8 cellular contexts compared by ENCODE assay signal in the genomic region with DNA sequence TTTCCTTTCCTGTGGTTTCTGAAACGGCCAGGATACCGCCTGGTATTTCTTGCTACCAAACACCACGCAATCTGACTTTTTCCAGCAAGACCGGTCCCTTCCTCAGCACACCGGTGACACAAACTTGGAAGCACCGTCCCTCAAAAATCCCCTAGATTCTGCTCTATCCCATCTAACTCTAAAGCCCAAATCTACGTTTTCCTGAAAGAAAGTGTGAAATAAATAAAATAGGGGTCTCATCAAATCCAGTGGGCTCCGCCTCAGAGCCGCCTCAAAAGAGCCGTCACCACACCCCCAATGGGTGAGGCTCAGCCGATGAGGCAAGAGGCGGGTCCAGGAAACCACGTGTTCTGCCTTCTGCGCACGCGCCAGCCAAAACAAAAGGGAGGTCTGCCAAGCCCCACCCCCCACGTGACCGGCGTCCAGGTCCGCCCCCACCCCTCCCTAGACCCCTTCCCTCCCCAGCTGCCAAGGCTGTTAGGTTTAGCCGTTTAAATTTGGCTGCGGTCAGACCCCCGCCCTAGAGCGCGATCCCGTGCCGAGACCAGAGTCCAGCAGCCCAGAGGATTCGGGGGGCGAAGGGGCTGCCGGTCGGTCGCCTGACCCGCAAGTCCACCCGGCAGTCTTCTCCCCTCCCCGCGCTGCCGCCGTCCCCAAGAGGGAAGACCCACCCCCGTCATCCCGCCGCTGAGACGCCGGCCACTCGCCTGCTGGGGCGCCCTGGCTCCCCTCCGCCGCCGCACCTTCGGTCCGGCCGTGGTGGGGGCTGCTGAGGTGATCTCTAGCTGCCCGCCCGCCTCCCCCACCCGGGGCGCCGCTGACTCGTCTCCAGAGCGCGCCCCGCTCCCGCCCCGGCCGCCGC. TPM values are rescaled to one million over a fixed set of nuclear protein-coding genes. Genes with fewer than 3 reads are reported as not detected.
DNase-seq lines count a peak whose midpoint lies in the region; ATAC-seq and TF ChIP-seq lines count a peak whose summit lies in the region.

No MANE protein-coding gene starts in this region.

- peaks cover 20% of the 10 kb centered on the region for H3K36me3 Mint-ChIP-seq in CD4-positive, alpha-beta T cell (ENCODE audit: low read depth)
- no peaks in the 10 kb centered on the region for H3K36me3 Mint-ChIP-seq in activated CD8-positive, alpha-beta T cell treated with anti-CD3 and anti-CD28 coated beads for 36 hours (ENCODE audit: low read depth)

- no peak for TF ChIP-seq CTCF in CD4-positive, alpha-beta T cell (IDR thresholded peaks at IDR 0.05)
- no peak for TF ChIP-seq CTCF in activated CD8-positive, alpha-beta T cell treated with anti-CD3 and anti-CD28 coated beads for 36 hours (IDR thresholded peaks at IDR 0.05)
- TF ChIP-seq CTCF in lower leg skin (IDR thresholded peaks at IDR 0.05) = no peak

- WGBS in lower leg skin, 2 donors = 0 to 1% methylated on average over 18 to 20 of the region's 64 CpGs

- no peaks in the 10 kb centered on the region for H3K36me3 ChIP-seq in duodenal mucosa (ENCODE audit: control insufficient read depth in 1 of 2, insufficient read depth in 2 of 2, low read length in 2 of 2)

- no peaks in the 10 kb centered on the region for H3K27me3 ChIP-seq in CD4-positive, alpha-beta T cell (ENCODE audit: control insufficient read depth, insufficient read depth, low read length)
- no peaks in the 10 kb centered on the region for H3K27me3 ChIP-seq in duodenal mucosa (ENCODE audit: control insufficient read depth in 1 of 2, insufficient read depth in 2 of 2, low read length in 2 of 2)

- H3K4me1 Mint-ChIP-seq in CD4-positive, alpha-beta T cell (ENCODE audit: low read depth) = peaks cover 42% of the 10 kb centered on the region
- H3K4me1 Mint-ChIP-seq in activated CD8-positive, alpha-beta T cell treated with anti-CD3 and anti-CD28 coated beads for 36 hours (ENCODE audit: low read depth) = peaks cover 28% of the 10 kb centered on the region

- peak overlapping the region; percentile 84 for H3K27ac ChIP-seq in CD4-positive, alpha-beta T cell (ENCODE audit: low read depth, low read length)
- H3K27ac ChIP-seq in duodenal mucosa (ENCODE audit: low read depth, low read length) = peak overlapping the region; percentile 100

- peak overlapping the region; percentile 94 to 98 for H3K9ac ChIP-seq in duodenal mucosa (ENCODE audit: low read depth in 1 of 2, low read length in 2 of 2)

- peak; percentile 71 for ATAC-seq in CD4-positive, alpha-beta T cell (ENCODE audit: poor library complexity)
- peak; percentile 74 for ATAC-seq in GM19455 (IDR thresholded peaks at IDR 0.05; ENCODE audit: unreplicated experiment)
- peak; percentile 80 for ATAC-seq in activated CD8-positive, alpha-beta T cell treated with anti-CD3 and anti-CD28 coated beads for 36 hours

- H3K4me3 ChIP-seq in duodenal mucosa (ENCODE audit: low read depth in 1 of 2, low read length in 2 of 2) (peak overlapping the region; percentile 88 to 92), lower leg skin (ENCODE audit: low read depth, poor library complexity, severe bottlenecking) (peak overlapping the region; percentile 89)

- H3K4me3 Mint-ChIP-seq in CD4-positive, alpha-beta T cell = peak overlapping the region; percentile 97
- peak overlapping the region; percentile 87 for H3K4me3 Mint-ChIP-seq in activated CD8-positive, alpha-beta T cell treated with anti-CD3 and anti-CD28 coated beads for 36 hours

- peak in 1 of 2 donors; percentile 62 for TF ChIP-seq POLR2A in lower leg skin (IDR thresholded peaks at IDR 0.05)

- no peaks in the 10 kb centered on the region for H3K9me3 Mint-ChIP-seq in CD4-positive, alpha-beta T cell
- H3K9me3 Mint-ChIP-seq in activated CD8-positive, alpha-beta T cell treated with anti-CD3 and anti-CD28 coated beads for 36 hours = no peaks in the 10 kb centered on the region

- no peaks in the 10 kb centered on the region for H3K27me3 Mint-ChIP-seq in CD4-positive, alpha-beta T cell
- peaks cover 2% of the 10 kb centered on the region for H3K27me3 Mint-ChIP-seq in activated CD8-positive, alpha-beta T cell treated with anti-CD3 and anti-CD28 coated beads for 36 hours

- DNase-seq in CD4-positive, alpha-beta T cell = peak; percentile 94 to 97 (median 96)
- DNase-seq in HK-2 (ENCODE audit: unreplicated experiment) = peak; percentile 98
- peak; percentile 93 for DNase-seq in NCI-H82 treated with DMSO at 0.1 percent for 48 hours (lab: John Stamatoyannopoulos, UW; ENCODE audit: unreplicated experiment)
- DNase-seq in activated CD8-positive, alpha-beta T cell treated with anti-CD3 and anti-CD28 coated beads for 36 hours = peak; percentile 98
- DNase-seq in lower leg skin (ENCODE audit: low spot score in 2 of 2) = peak; percentile 95 to 100
- peak; percentile 95 to 98 for DNase-seq in stimulated activated CD4-positive, alpha-beta T cell treated with anti-CD3 and anti-CD28 coated beads, Interleukin-4, amount 100 ng/mL, for 4 hours

- CTCF ChIA-PET in CD4-positive, alpha-beta T cell (lab: Charles Lee) = no interaction called here
- CTCF ChIA-PET in activated CD8-positive, alpha-beta T cell treated with anti-CD3 and anti-CD28 coated beads for 36 hours (lab: Charles Lee) = interaction anchor here (2.3 kb wide), 1 partner anchor 24 kb away, joined by 6 read pairs; no protein-coding TSS in a partner anchor

- intact Hi-C loops in CD4-positive, alpha-beta T cell (cut with DNase I, micrococcal nuclease) = loop anchor here (1.0 to 10.0 kb wide), 3 partner anchors 168 to 1903 kb away; a partner anchor contains a TSS
- intact Hi-C loops in activated CD8-positive, alpha-beta T cell treated with anti-CD3 and anti-CD28 coated beads for 36 hours (cut with micrococcal nuclease) = loop anchor here (5.0 kb wide), 1 partner anchor 168 kb away; a partner anchor contains a TSS
- intact Hi-C loops in lower leg skin (cut with DNase I; ENCODE audit: low total_unique reads) = no loop called here

- H3K4me1 ChIP-seq in duodenal mucosa (ENCODE audit: control insufficient read depth in 1 of 2, insufficient read depth in 2 of 2, low read length in 2 of 2) = peaks cover 2 to 22% of the 10 kb centered on the region in 2 donors

- POLR2A ChIA-PET in CD4-positive, alpha-beta T cell (lab: Charles Lee) = interaction anchor here (0.9 to 2.6 kb wide), 5 partner anchors 9 to 166 kb away, joined by 3 to 17 read pairs (median 4); no protein-coding TSS in a partner anchor
- POLR2A ChIA-PET in activated CD8-positive, alpha-beta T cell treated with anti-CD3 and anti-CD28 coated beads for 36 hours (lab: Charles Lee) = no interaction called here

- no peaks in the 10 kb centered on the region for H3K9me3 ChIP-seq in CD4-positive, alpha-beta T cell (ENCODE audit: control insufficient read depth, low read length)
- H3K9me3 ChIP-seq in duodenal mucosa (ENCODE audit: control insufficient read depth in 1 of 2, low read length in 2 of 2) = no peaks in the 10 kb centered on the region

- peak overlapping the region; percentile 95 for H3K27ac Mint-ChIP-seq in CD4-positive, alpha-beta T cell
- peak overlapping the region; percentile 96 for H3K27ac Mint-ChIP-seq in activated CD8-positive, alpha-beta T cell treated with anti-CD3 and anti-CD28 coated beads for 36 hours

RNA-seq across cellular contexts. Expression of a gene that starts 0.5 kb away (rescaled TPM):
- total RNA-seq in CD4-positive, alpha-beta T cell = 1 to 10 TPM; 6.7 to 7.0 TPM
- 1 to 10 TPM; 4.8 to 5.4 TPM for total RNA-seq in activated CD8-positive, alpha-beta T cell treated with anti-CD3 and anti-CD28 coated beads for 36 hours
- 10 to 100 TPM; 20.6 to 36.0 (median 27.7) TPM for total RNA-seq in lower leg skin

RNA-seq across cellular contexts. Expression of a gene that starts 54.6 kb away (rescaled TPM):
- total RNA-seq in CD4-positive, alpha-beta T cell = not detected
- total RNA-seq in activated CD8-positive, alpha-beta T cell treated with anti-CD3 and anti-CD28 coated beads for 36 hours = not detected
- 1 to 10 TPM; 2.5 to 6.5 (median 3.5) TPM for total RNA-seq in lower leg skin

Comparison
In these comparisons a context has a peak if more than half of its experiments do, and no peak if none do; other contexts are left out.
1. Peak in every context shown above with its lines: DNase-seq, ATAC-seq, H3K4me3 ChIP-seq and H3K27ac ChIP-seq.